In the genomic region with DNA sequence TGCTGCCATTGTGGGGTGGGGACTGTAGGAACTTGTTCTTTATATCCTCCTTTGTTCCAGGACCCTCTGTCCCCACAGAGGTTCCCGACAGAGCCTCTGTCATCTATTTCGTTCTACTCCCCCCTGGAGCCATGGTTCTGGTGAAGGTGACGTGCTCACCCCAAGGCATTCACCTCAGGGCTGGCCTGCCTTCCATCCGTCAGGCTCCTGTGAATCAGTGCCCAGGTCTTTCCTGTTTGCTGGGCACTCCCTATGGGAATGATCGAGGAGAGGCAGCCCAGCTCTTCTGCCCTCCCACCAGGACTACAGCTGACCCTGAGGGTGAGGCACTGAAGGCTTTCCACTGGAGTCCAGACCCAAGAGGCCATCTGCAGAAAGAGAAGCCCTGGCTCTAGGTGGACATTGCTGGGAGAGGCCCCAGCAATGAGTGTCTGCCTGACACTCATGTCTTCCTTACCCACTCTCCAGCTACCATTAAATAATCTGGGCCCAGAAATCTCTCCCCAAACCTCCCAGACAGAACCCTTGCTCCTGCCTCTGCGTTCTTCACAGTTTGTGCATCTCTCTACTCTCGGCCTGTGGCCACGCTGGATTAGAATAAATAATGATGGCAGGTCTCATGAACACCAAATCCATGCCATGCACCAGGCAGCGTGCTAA, we compare ENCODE assay signal across 26 cellular contexts.
A peak's percentile ranks its signal among the peaks of the same experiment; 100 is the strongest.
DNase-seq lines count a peak whose midpoint lies in the region; ATAC-seq and TF ChIP-seq lines count a peak whose summit lies in the region.
"Had no signal": no experiment of that assay in that cellular context is flagged by ENCODE, and none has a peak within 500 bp of the region (broad histone marks: within the 10 kb centered on the region; RNA-seq: fewer than 3 reads in every experiment).

No MANE protein-coding gene starts in this region.

- H3K36me3 Mint-ChIP-seq in activated T-cell treated with anti-CD3 and anti-CD28 coated beads, Interleukin-2, amount 50 U/mL, for 72 hours (ENCODE audit: insufficient read depth in 2 of 2) = peaks cover 0 to 4% of the 10 kb centered on the region in 2 donors
- no peaks in the 10 kb centered on the region for H3K36me3 Mint-ChIP-seq in activated naive CD8-positive, alpha-beta T cell
- H3K36me3 Mint-ChIP-seq: brain had no signal

- ATAC-seq in activated T-cell treated with anti-CD3 and anti-CD28 coated beads, Interleukin-2, amount 50 U/mL, for 72 hours (replicated peaks in 1 of 2) = peak in 1 of 2 donors; percentile 17
- no peak for ATAC-seq in lung (ENCODE audit: insufficient read depth, low FRiP score)
- ATAC-seq in stimulated activated naive CD8-positive, alpha-beta T cell treated with anti-CD3 and anti-CD28 coated beads, Interleukin-15, amount 100 ng/mL, for 72 hours = peak; percentile 21
- ATAC-seq in GM18505 (IDR thresholded peaks at IDR 0.05; ENCODE audit: unreplicated experiment) = no peak
- ATAC-seq: heart left ventricle, right cardiac atrium had no signal

- peak overlapping the region; percentile 49 to 66 for H3K4me3 Mint-ChIP-seq in activated T-cell treated with anti-CD3 and anti-CD28 coated beads, Interleukin-2, amount 50 U/mL, for 72 hours
- peak overlapping the region; percentile 27 for H3K4me3 Mint-ChIP-seq in activated naive CD8-positive, alpha-beta T cell
- peak overlapping the region; percentile 59 to 76 for H3K4me3 Mint-ChIP-seq in stimulated activated naive CD8-positive, alpha-beta T cell treated with anti-CD3 and anti-CD28 coated beads, Interleukin-15, amount 100 ng/mL, for 72 hours
- H3K4me3 Mint-ChIP-seq: activated CD4-positive, alpha-beta T cell treated with anti-CD3 and anti-CD28 coated beads, Interleukin-2, amount 10 ng/mL, durations not matched to agents 7 days and 5 days had no signal

- no peaks in the 10 kb centered on the region for H3K4me1 ChIP-seq in lung (ENCODE audit: control insufficient read depth in 2 of 2, insufficient read depth in 2 of 2, low read length in 2 of 2)
- H3K4me1 ChIP-seq: adrenal gland, Caco-2, heart left ventricle, parathyroid adenoma had no signal

- H3K27ac Mint-ChIP-seq in activated T-cell treated with anti-CD3 and anti-CD28 coated beads, Interleukin-2, amount 50 U/mL, for 72 hours = no peak overlapping the region
- H3K27ac Mint-ChIP-seq in activated naive CD8-positive, alpha-beta T cell = no peak overlapping the region
- peak overlapping the region; percentile 88 to 97 for H3K27ac Mint-ChIP-seq in stimulated activated naive CD8-positive, alpha-beta T cell treated with anti-CD3 and anti-CD28 coated beads, Interleukin-15, amount 100 ng/mL, for 72 hours
- H3K27ac Mint-ChIP-seq: activated CD4-positive, alpha-beta T cell treated with anti-CD3 and anti-CD28 coated beads, Interleukin-2, amount 10 ng/mL, durations not matched to agents 7 days and 5 days had no signal

- no peak for DNase-seq in activated T-cell treated with anti-CD3 and anti-CD28 coated beads, Interleukin-2, amount 50 U/mL, for 72 hours
- DNase-seq in activated T-cell treated with anti-CD3 and anti-CD28 coated beads for 4 hours (no peak), lung (ENCODE audit: low spot score) (peak; percentile 24), NK-92 (lab: John Stamatoyannopoulos, UW; ENCODE audit: unreplicated experiment) (no peak), GM10266 (ENCODE audit: extremely low spot score) (no peak)
- DNase-seq in stimulated activated naive CD8-positive, alpha-beta T cell treated with anti-CD3 and anti-CD28 coated beads, Interleukin-15, amount 100 ng/mL, for 72 hours = no peak
- DNase-seq: activated CD4-positive, alpha-beta T cell treated with anti-CD3 and anti-CD28 coated beads, Interleukin-2, amount 10 ng/mL, durations not matched to agents 7 days and 5 days; activated gamma-delta T cell; Caco-2; DMS79; erythroblast; foreskin fibroblast; Karpas-422; mesendoderm; NCI-H187; NCI-H526 treated with DMSO at 0.1 percent for 48 hours; right cardiac atrium; SK-N-SH; trophoblast cell had no signal

- H3K27ac ChIP-seq in lung (ENCODE audit: low read depth in 1 of 2, low read length in 1 of 2) = no peak overlapping the region
- H3K27ac ChIP-seq: adrenal gland, heart left ventricle, parathyroid adenoma, spleen had no signal

- no peak overlapping the region for H3K4me3 ChIP-seq in lung
- H3K4me3 ChIP-seq: adrenal gland, heart left ventricle, spleen had no signal

- no peaks in the 10 kb centered on the region for H3K36me3 ChIP-seq in lung (ENCODE audit: control insufficient read depth in 2 of 2, insufficient read depth in 2 of 2, low read length in 2 of 2)
- H3K36me3 ChIP-seq: adrenal gland, heart left ventricle, spleen had no signal

- H3K27me3 ChIP-seq in lung (ENCODE audit: control insufficient read depth, insufficient read depth) = no peaks in the 10 kb centered on the region
- H3K27me3 ChIP-seq: adrenal gland, heart left ventricle, spleen had no signal

- no peak for TF ChIP-seq POLR2A in GM18505 (IDR thresholded peaks at IDR 0.05; ENCODE audit: borderline replicate concordance, extremely low read depth, insufficient read depth, insufficient read length)

- H3K9me3 Mint-ChIP-seq in activated T-cell treated with anti-CD3 and anti-CD28 coated beads, Interleukin-2, amount 50 U/mL, for 72 hours = no peaks in the 10 kb centered on the region
- H3K9me3 Mint-ChIP-seq in activated naive CD8-positive, alpha-beta T cell (ENCODE audit: low read depth) = no peaks in the 10 kb centered on the region
- peaks cover 0 to 7% of the 10 kb centered on the region in 2 donors for H3K9me3 Mint-ChIP-seq in stimulated activated naive CD8-positive, alpha-beta T cell treated with anti-CD3 and anti-CD28 coated beads, Interleukin-15, amount 100 ng/mL, for 72 hours
- H3K9me3 Mint-ChIP-seq: activated CD4-positive, alpha-beta T cell treated with anti-CD3 and anti-CD28 coated beads, Interleukin-2, amount 10 ng/mL, durations not matched to agents 7 days and 5 days had no signal

- H3K27me3 Mint-ChIP-seq in activated T-cell treated with anti-CD3 and anti-CD28 coated beads, Interleukin-2, amount 50 U/mL, for 72 hours (ENCODE audit: low read depth) = no peaks in the 10 kb centered on the region
- H3K27me3 Mint-ChIP-seq in activated naive CD8-positive, alpha-beta T cell = peaks cover 3% of the 10 kb centered on the region
- peaks cover 10% of the 10 kb centered on the region for H3K27me3 Mint-ChIP-seq in stimulated activated naive CD8-positive, alpha-beta T cell treated with anti-CD3 and anti-CD28 coated beads, Interleukin-15, amount 100 ng/mL, for 72 hours
- H3K27me3 Mint-ChIP-seq: activated CD4-positive, alpha-beta T cell treated with anti-CD3 and anti-CD28 coated beads, Interleukin-2, amount 10 ng/mL, durations not matched to agents 7 days and 5 days had no signal

- peaks cover 0 to 4% of the 10 kb centered on the region in 2 donors for H3K9me3 ChIP-seq in lung (ENCODE audit: control insufficient read depth in 2 of 2, insufficient read depth in 1 of 2, low read length in 1 of 2)
- H3K9me3 ChIP-seq: adrenal gland, Caco-2, heart left ventricle, SK-N-SH had no signal

- TF ChIP-seq CTCF in lung (IDR thresholded peaks at IDR 0.05; ENCODE audit: control extremely low read depth, extremely low read depth) (no peak), GM10266 (IDR thresholded peaks at IDR 0.05; ENCODE audit: control insufficient read depth, insufficient read depth, low read depth, missing control alignments) (no peak)

- peaks cover 48% of the 10 kb centered on the region for H3K4me1 Mint-ChIP-seq in activated T-cell treated with anti-CD3 and anti-CD28 coated beads, Interleukin-2, amount 50 U/mL, for 72 hours (ENCODE audit: low read depth)
- peaks cover 36% of the 10 kb centered on the region for H3K4me1 Mint-ChIP-seq in activated naive CD8-positive, alpha-beta T cell (ENCODE audit: low read depth)
- H3K4me1 Mint-ChIP-seq in stimulated activated naive CD8-positive, alpha-beta T cell treated with anti-CD3 and anti-CD28 coated beads, Interleukin-15, amount 100 ng/mL, for 72 hours = peaks cover 56% of the 10 kb centered on the region

- 90 to 92% methylated on average over 9 of the region's 9 CpGs for WGBS in lung, 2 donors

Comparison
In these comparisons a context has a peak if more than half of its experiments do, and no peak if none do; other contexts are left out.
1. H3K27ac Mint-ChIP-seq: peak in stimulated activated naive CD8-positive, alpha-beta T cell treated with anti-CD3 and anti-CD28 coated beads, Interleukin-15, amount 100 ng/mL, for 72 hours (2 of 2); none in activated T-cell treated with anti-CD3 and anti-CD28 coated beads, Interleukin-2, amount 50 U/mL, for 72 hours (single experiment) and activated naive CD8-positive, alpha-beta T cell (single experiment).
2. Peak in every context shown above with its lines, with median percentiles within 50 percentile points of each other: H3K4me3 Mint-ChIP-seq.